In the genomic region with DNA sequence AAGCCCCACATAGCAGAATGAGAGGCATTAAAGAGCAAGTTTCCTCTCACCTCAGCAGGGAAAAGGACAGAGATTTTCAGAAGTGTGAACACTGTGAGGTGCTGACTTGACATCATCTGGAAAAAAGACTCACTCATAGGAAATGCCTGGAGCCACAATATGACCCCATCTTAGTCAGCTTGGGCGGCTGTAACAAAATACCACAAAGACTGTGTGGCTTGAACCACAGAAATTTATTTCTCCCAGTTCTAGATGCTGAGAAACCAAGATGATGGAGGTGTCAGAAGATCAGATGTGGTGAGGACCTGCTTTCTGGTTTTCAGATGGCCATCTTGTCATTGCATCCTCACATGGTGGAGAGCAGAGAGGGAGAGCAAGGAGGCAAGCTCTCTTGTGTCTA, we compare ENCODE assay signal across 11 cellular contexts.
DNase-seq lines count a peak whose midpoint lies in the region; ATAC-seq and TF ChIP-seq lines count a peak whose summit lies in the region.
"Had no signal": no experiment of that assay in that cellular context is flagged by ENCODE, and none has a peak within 500 bp of the region (broad histone marks: within the 10 kb centered on the region; RNA-seq: fewer than 3 reads in every experiment).

No MANE protein-coding gene starts in this region.

- H3K9me1 ChIP-seq in IMR-90 (ENCODE audit: insufficient read depth, low read length): no peaks in the 10 kb centered on the region

- no peak overlapping the region for H3K56ac ChIP-seq in IMR-90 (ENCODE audit: extremely low read depth, insufficient read depth, low read length)

- no peak overlapping the region for H3K4ac ChIP-seq in IMR-90 (ENCODE audit: low read depth, low read length)

- H2BK5ac ChIP-seq in IMR-90 (ENCODE audit: low read depth, low read length, poor library complexity, severe bottlenecking): no peak overlapping the region

- intact Hi-C loops in IMR-90 (cut with micrococcal nuclease): loop anchor here (10.0 kb wide), 2 partner anchors 533 to 653 kb away; a partner anchor contains a TSS

- peak; percentile 69 for DNase-seq in BJ (ENCODE audit: low read depth)
- peak; percentile 94 for DNase-seq in IMR-90
- peak; percentile 29 for DNase-seq in activated naive CD8-positive, alpha-beta T cell treated with anti-CD3 and anti-CD28 coated beads, Interleukin-2, amount 50 U/mL, for 24 hours
- DNase-seq in kidney epithelial cell (ENCODE audit: low read depth): peak; percentile 56
- DNase-seq in nephron progenitor cell: no peak
- DNase-seq in retina: no peak
- DNase-seq: right cardiac atrium had no signal

- no peak overlapping the region for H3K4me2 ChIP-seq in IMR-90 (ENCODE audit: low read depth, low read length)
- H3K4me2 ChIP-seq: GM23338 had no signal

- in situ Hi-C loops in IMR-90 (cut with MboI; ENCODE audit: low sequenced_read_pairs): loop anchor here (10.0 to 25.0 kb wide), 2 partner anchors 433 to 1310 kb away; no protein-coding TSS in a partner anchor

- no peak overlapping the region for H3K23ac ChIP-seq in IMR-90 (ENCODE audit: low read depth, low read length)

- H3K4me3 ChIP-seq in BJ (ENCODE audit: low read depth, low read length): no peak overlapping the region
- H3K4me3 ChIP-seq in IMR-90 (ENCODE audit: insufficient read depth, low read depth, low read length): no peak overlapping the region
- H3K4me3 ChIP-seq in kidney epithelial cell (ENCODE audit: low read depth, low read length): no peak overlapping the region
- H3K4me3 ChIP-seq: GM23338, lung had no signal

- no peak overlapping the region for H3K18ac ChIP-seq in IMR-90 (ENCODE audit: low read depth, low read length)

- peak overlapping the region; percentile 88 for H3K27ac Mint-ChIP-seq in activated naive CD8-positive, alpha-beta T cell treated with anti-CD3 and anti-CD28 coated beads, Interleukin-2, amount 50 U/mL, for 24 hours
- no peak overlapping the region for H3K27ac Mint-ChIP-seq in nephron progenitor cell
- H3K27ac Mint-ChIP-seq in stimulated activated memory B cell treated with anti-CD40 and anti-IgM and Interleukin-4, amounts not matched to agents 10 μg/mL and 1 μg/mL and 100 μg/mL, for 72 hours: no peak overlapping the region
- H3K27ac Mint-ChIP-seq: GM23338 had no signal

- H3K36me3 Mint-ChIP-seq in activated naive CD8-positive, alpha-beta T cell treated with anti-CD3 and anti-CD28 coated beads, Interleukin-2, amount 50 U/mL, for 24 hours (ENCODE audit: low read depth): peaks cover 21% of the 10 kb centered on the region
- H3K36me3 Mint-ChIP-seq in nephron progenitor cell (ENCODE audit: low read depth): no peaks in the 10 kb centered on the region
- no peaks in the 10 kb centered on the region for H3K36me3 Mint-ChIP-seq in stimulated activated memory B cell treated with anti-CD40 and anti-IgM and Interleukin-4, amounts not matched to agents 10 μg/mL and 1 μg/mL and 100 μg/mL, for 72 hours

- H3K27me3 Mint-ChIP-seq in activated naive CD8-positive, alpha-beta T cell treated with anti-CD3 and anti-CD28 coated beads, Interleukin-2, amount 50 U/mL, for 24 hours: peaks cover 7% of the 10 kb centered on the region
- peaks cover 4% of the 10 kb centered on the region for H3K27me3 Mint-ChIP-seq in nephron progenitor cell (ENCODE audit: low read depth, poor library complexity)
- peaks cover 25% of the 10 kb centered on the region for H3K27me3 Mint-ChIP-seq in stimulated activated memory B cell treated with anti-CD40 and anti-IgM and Interleukin-4, amounts not matched to agents 10 μg/mL and 1 μg/mL and 100 μg/mL, for 72 hours

- no peak overlapping the region for H2BK15ac ChIP-seq in IMR-90 (ENCODE audit: low read depth, low read length)

- no peaks in the 10 kb centered on the region for H3K79me1 ChIP-seq in IMR-90 (ENCODE audit: low read depth in 1 of 2, low read length in 2 of 2)

- H4K5ac ChIP-seq in IMR-90 (ENCODE audit: low read depth, low read length): no peak overlapping the region

- no peak overlapping the region for H3K9ac ChIP-seq in IMR-90 (ENCODE audit: low read depth, low read length)

- H3K4me3 Mint-ChIP-seq in activated naive CD8-positive, alpha-beta T cell treated with anti-CD3 and anti-CD28 coated beads, Interleukin-2, amount 50 U/mL, for 24 hours: peak overlapping the region; percentile 54
- H3K4me3 Mint-ChIP-seq in nephron progenitor cell: no peak overlapping the region
- no peak overlapping the region for H3K4me3 Mint-ChIP-seq in stimulated activated memory B cell treated with anti-CD40 and anti-IgM and Interleukin-4, amounts not matched to agents 10 μg/mL and 1 μg/mL and 100 μg/mL, for 72 hours
- H3K4me3 Mint-ChIP-seq: GM23338 had no signal

- TF ChIP-seq RAD21 in IMR-90 (IDR thresholded peaks at IDR 0.05; ENCODE audit: low read length): no peak

- H3K27me3 ChIP-seq in BJ (ENCODE audit: control insufficient read depth, insufficient read depth, low read length) (no peaks in the 10 kb centered on the region; the same call in 1 of the 2 replicates), IMR-90 (ENCODE audit: control insufficient read depth, insufficient read depth, low read length) (no peaks in the 10 kb centered on the region), kidney epithelial cell (ENCODE audit: control insufficient read depth, insufficient read depth, low read length) (no peaks in the 10 kb centered on the region)

- H3K4me1 Mint-ChIP-seq in activated naive CD8-positive, alpha-beta T cell treated with anti-CD3 and anti-CD28 coated beads, Interleukin-2, amount 50 U/mL, for 24 hours: peaks cover 61% of the 10 kb centered on the region
- peaks cover 5% of the 10 kb centered on the region for H3K4me1 Mint-ChIP-seq in nephron progenitor cell
- H3K4me1 Mint-ChIP-seq in stimulated activated memory B cell treated with anti-CD40 and anti-IgM and Interleukin-4, amounts not matched to agents 10 μg/mL and 1 μg/mL and 100 μg/mL, for 72 hours: no peaks in the 10 kb centered on the region

- H3K36me3 ChIP-seq in BJ (ENCODE audit: control insufficient read depth, insufficient read depth, low read length): no peaks in the 10 kb centered on the region
- no peaks in the 10 kb centered on the region for H3K36me3 ChIP-seq in IMR-90 (ENCODE audit: control insufficient read depth, insufficient read depth, low read length)
- H3K36me3 ChIP-seq in kidney epithelial cell (ENCODE audit: control insufficient read depth, insufficient read depth, low read length): no peaks in the 10 kb centered on the region

- no CpG with 5 or more reads among the region's 1 CpG for WGBS in IMR-90 (ENCODE audit: extremely low coverage in 2 of 2, insufficient read length in 1 of 2), 2 experiments

- no peak overlapping the region for H4K8ac ChIP-seq in IMR-90 (ENCODE audit: low read depth in 2 of 2, low read length in 2 of 2)

- TF ChIP-seq POLR2A in IMR-90 (IDR thresholded peaks at IDR 0.05; ENCODE audit: low read depth, low read length): no peak

- no peak overlapping the region for H2AK5ac ChIP-seq in IMR-90 (ENCODE audit: low read depth, low read length)

- no peak overlapping the region for H4K91ac ChIP-seq in IMR-90 (ENCODE audit: insufficient read depth, low read depth, low read length)

- no peak overlapping the region for H2BK120ac ChIP-seq in IMR-90 (ENCODE audit: low read depth, low read length)

- peaks cover 9% of the 10 kb centered on the region for H3K4me1 ChIP-seq in IMR-90 (ENCODE audit: control insufficient read depth, insufficient read depth, low read length)

- ATAC-seq in IMR-90 (ENCODE audit: low read depth) (peak; percentile 78), GM18873 (IDR thresholded peaks at IDR 0.05; ENCODE audit: low FRiP score, unreplicated experiment) (no peak)
- ATAC-seq in activated naive CD8-positive, alpha-beta T cell treated with anti-CD3 and anti-CD28 coated beads, Interleukin-2, amount 50 U/mL, for 24 hours: peak; percentile 83
- no peak for ATAC-seq in stimulated activated memory B cell treated with anti-CD40 and anti-IgM and Interleukin-4, amounts not matched to agents 10 μg/mL and 1 μg/mL and 100 μg/mL, for 72 hours
- ATAC-seq: GM23338, right cardiac atrium had no signal

- CTCF ChIA-PET in BJ (lab: Yijun Ruan, JAX) (no interaction called here), IMR-90 (lab: Yijun Ruan, JAX) (no interaction called here)

- peaks cover 24% of the 10 kb centered on the region for H3K9me3 Mint-ChIP-seq in activated naive CD8-positive, alpha-beta T cell treated with anti-CD3 and anti-CD28 coated beads, Interleukin-2, amount 50 U/mL, for 24 hours
- no peaks in the 10 kb centered on the region for H3K9me3 Mint-ChIP-seq in nephron progenitor cell
- no peaks in the 10 kb centered on the region for H3K9me3 Mint-ChIP-seq in stimulated activated memory B cell treated with anti-CD40 and anti-IgM and Interleukin-4, amounts not matched to agents 10 μg/mL and 1 μg/mL and 100 μg/mL, for 72 hours
- H3K9me3 Mint-ChIP-seq: GM23338 had no signal

- TF ChIP-seq CTCF in BJ (IDR thresholded peaks at IDR 0.05; ENCODE audit: insufficient read depth, low read depth, low read length): no peak
- no peak for TF ChIP-seq CTCF in IMR-90 (conservative IDR thresholded peaks at IDR 0.05; ENCODE audit: low read depth, low read length)
- no peak for TF ChIP-seq CTCF in kidney epithelial cell (IDR thresholded peaks at IDR 0.05; ENCODE audit: insufficient read depth, low read length, poor library complexity, severe bottlenecking)
- TF ChIP-seq CTCF in nephron progenitor cell (IDR thresholded peaks at IDR 0.05): no peak

- no peaks in the 10 kb centered on the region for H4K20me1 ChIP-seq in IMR-90 (ENCODE audit: insufficient read depth, low read length)

- H3K14ac ChIP-seq in IMR-90 (replicated peaks; ENCODE audit: low read depth, low read length): no peak overlapping the region

- H2AFZ ChIP-seq in IMR-90 (replicated peaks; ENCODE audit: low read length, poor library complexity): no peak overlapping the region
- H2AFZ ChIP-seq: GM23338 had no signal

- no TSS peak for BruUV-seq in IMR-90 (replicated peaks; lab: Mats Ljungman, UMichigan)

- dilution Hi-C loops in IMR-90 (cut with HindIII; ENCODE audit: low sequenced_read_pairs, unreplicated experiment): no loop called here

- H2BK20ac ChIP-seq in IMR-90 (ENCODE audit: low read depth, low read length): no peak overlapping the region

- POLR2A ChIA-PET in BJ (lab: Charles Lee): no interaction called here
- POLR2A ChIA-PET in IMR-90 (lab: Charles Lee; ENCODE audit: unreplicated experiment): no interaction called here

- no peak overlapping the region for H3K27ac ChIP-seq in IMR-90 (ENCODE audit: insufficient read depth, low read length)

- H2AK9ac ChIP-seq in IMR-90 (replicated peaks; ENCODE audit: low read depth, low read length, poor library complexity): no peak overlapping the region

- peaks cover 2% of the 10 kb centered on the region for H3K9me3 ChIP-seq in IMR-90 (ENCODE audit: control insufficient read depth, insufficient read depth, low read length)

TF ChIP-seq in IMR-90, 13 proteins besides CTCF, POLR2A, EP300 and RAD21 (continues in another document):
- TF ChIP-seq RCOR1 (IDR thresholded peaks at IDR 0.05; ENCODE audit: insufficient replicate concordance, low read length) (peak; percentile 18), MAFK (IDR thresholded peaks at IDR 0.05; ENCODE audit: low read depth, low read length) (peak; percentile 78), BHLHE40 (IDR thresholded peaks at IDR 0.05; ENCODE audit: low read depth, low read length) (peak; percentile 66), FOS (IDR thresholded peaks at IDR 0.05; ENCODE audit: low read depth, low read length) (peak; percentile 81)

Comparison
In these comparisons a context has a peak if more than half of its experiments do, and no peak if none do; other contexts are left out.
1. DNase-seq: peak in BJ (single experiment), IMR-90 (single experiment), activated naive CD8-positive, alpha-beta T cell treated with anti-CD3 and anti-CD28 coated beads, Interleukin-2, amount 50 U/mL, for 24 hours (single experiment) and kidney epithelial cell (single experiment); none in nephron progenitor cell (single experiment) and retina (single experiment).
2. ATAC-seq: peak in IMR-90 (single experiment) and activated naive CD8-positive, alpha-beta T cell treated with anti-CD3 and anti-CD28 coated beads, Interleukin-2, amount 50 U/mL, for 24 hours (single experiment); none in GM18873 (single experiment) and stimulated activated memory B cell treated with anti-CD40 and anti-IgM and Interleukin-4, amounts not matched to agents 10 μg/mL and 1 μg/mL and 100 μg/mL, for 72 hours (single experiment).